17 cellular contexts compared by ENCODE assay signal in genomic region chr19:39211731-39212376, GRCh38. TPM values are rescaled to one million over a fixed set of nuclear protein-coding genes. Genes with fewer than 3 reads are reported as not detected.
"Had no signal": no experiment of that assay in that cellular context is flagged by ENCODE, and none has a peak within 500 bp of the region (broad histone marks: within the 10 kb centered on the region; RNA-seq: fewer than 3 reads in every experiment).

No MANE protein-coding gene starts in this region.

- DNase-seq: esophagus squamous epithelium, foreskin melanocyte, heart left ventricle, islet precursor cell, sigmoid colon had no signal

- H3K9me3 Mint-ChIP-seq: activated CD4-positive, alpha-beta T cell treated with anti-CD3 and anti-CD28 coated beads, Interleukin-2, amount 10 ng/mL, durations not matched to agents 7 days and 5 days; T-helper 1 cell treated with Interleukin-12 subunit alpha and Interleukin-12 subunit beta and Interleukin-4 antibody, amounts not matched to agents 30 μg/mL and 1 μg/mL, for 36 hours had no signal

- H3K27me3 ChIP-seq: ascending aorta, upper lobe of left lung had no signal

- H3K36me3 ChIP-seq: ascending aorta, esophagus squamous epithelium, heart left ventricle, sigmoid colon, suprapubic skin, upper lobe of left lung had no signal

- H3K36me3 Mint-ChIP-seq: activated naive CD8-positive, alpha-beta T cell; memory B cell had no signal

- H3K27ac ChIP-seq: ascending aorta, esophagus squamous epithelium, heart left ventricle, sigmoid colon, suprapubic skin, upper lobe of left lung had no signal

- H3K4me1 Mint-ChIP-seq: activated CD4-positive, alpha-beta T cell treated with anti-CD3 and anti-CD28 coated beads, Interleukin-2, amount 10 ng/mL, durations not matched to agents 7 days and 5 days; memory B cell; nephron progenitor cell had no signal

- H3K27ac Mint-ChIP-seq: activated CD4-positive, alpha-beta T cell treated with anti-CD3 and anti-CD28 coated beads, Interleukin-2, amount 10 ng/mL, durations not matched to agents 7 days and 5 days; activated naive CD8-positive, alpha-beta T cell; memory B cell; nephron progenitor cell; T-helper 1 cell treated with Interleukin-12 subunit alpha and Interleukin-12 subunit beta and Interleukin-4 antibody, amounts not matched to agents 30 μg/mL and 1 μg/mL, for 36 hours had no signal

- H3K9me3 ChIP-seq: esophagus squamous epithelium, suprapubic skin, upper lobe of left lung had no signal

- H3K4me3 ChIP-seq: ascending aorta, esophagus squamous epithelium, heart left ventricle, sigmoid colon, suprapubic skin, upper lobe of left lung had no signal

- H3K4me3 Mint-ChIP-seq: activated CD4-positive, alpha-beta T cell treated with anti-CD3 and anti-CD28 coated beads, Interleukin-2, amount 10 ng/mL, durations not matched to agents 7 days and 5 days; activated naive CD8-positive, alpha-beta T cell; memory B cell; nephron progenitor cell; T-helper 1 cell treated with Interleukin-12 subunit alpha and Interleukin-12 subunit beta and Interleukin-4 antibody, amounts not matched to agents 30 μg/mL and 1 μg/mL, for 36 hours had no signal

- H3K4me1 ChIP-seq: ascending aorta, esophagus squamous epithelium, heart left ventricle, sigmoid colon, suprapubic skin, upper lobe of left lung had no signal

RNA-seq across cellular contexts. Expression of gene SYCN, which starts 7.8 kb away (rescaled TPM):
- total RNA-seq: activated CD4-positive, alpha-beta T cell treated with anti-CD3 and anti-CD28 coated beads, Interleukin-2, amount 10 ng/mL, durations not matched to agents 7 days and 5 days; activated CD8-positive, alpha-beta memory T cell treated with anti-CD3 and anti-CD28 coated beads for 36 hours; ascending aorta; esophagus squamous epithelium; osteocyte; sigmoid colon; suprapubic skin had no signal
- polyA plus RNA-seq: heart left ventricle, sigmoid colon had no signal

RNA-seq across cellular contexts. Expression of gene NCCRP1, which starts 15.1 kb away (rescaled TPM):
- total RNA-seq: activated CD4-positive, alpha-beta T cell treated with anti-CD3 and anti-CD28 coated beads, Interleukin-2, amount 10 ng/mL, durations not matched to agents 7 days and 5 days; activated CD8-positive, alpha-beta memory T cell treated with anti-CD3 and anti-CD28 coated beads for 36 hours; ascending aorta; osteocyte had no signal
- polyA plus RNA-seq: heart left ventricle had no signal

RNA-seq across cellular contexts. Expression of gene IFNL3, which starts 33.0 kb away (rescaled TPM):
- total RNA-seq: activated CD4-positive, alpha-beta T cell treated with anti-CD3 and anti-CD28 coated beads, Interleukin-2, amount 10 ng/mL, durations not matched to agents 7 days and 5 days; activated CD8-positive, alpha-beta memory T cell treated with anti-CD3 and anti-CD28 coated beads for 36 hours; ascending aorta; esophagus squamous epithelium; heart left ventricle; left lobe of liver; mucosa of gallbladder; osteocyte; sigmoid colon; suprapubic skin; upper lobe of left lung had no signal
- polyA plus RNA-seq: heart left ventricle had no signal

RNA-seq across cellular contexts. Expression of gene IFNL4, which starts 36.8 kb away (rescaled TPM):
- total RNA-seq: activated CD4-positive, alpha-beta T cell treated with anti-CD3 and anti-CD28 coated beads, Interleukin-2, amount 10 ng/mL, durations not matched to agents 7 days and 5 days; ascending aorta; esophagus squamous epithelium; heart left ventricle; left lobe of liver; mucosa of gallbladder; osteocyte; sigmoid colon; suprapubic skin; upper lobe of left lung had no signal
- polyA plus RNA-seq: heart left ventricle, sigmoid colon had no signal

RNA-seq across cellular contexts. Expression of gene IFNL2, which starts 56.3 kb away (rescaled TPM):
- total RNA-seq: activated CD4-positive, alpha-beta T cell treated with anti-CD3 and anti-CD28 coated beads, Interleukin-2, amount 10 ng/mL, durations not matched to agents 7 days and 5 days; activated CD8-positive, alpha-beta memory T cell treated with anti-CD3 and anti-CD28 coated beads for 36 hours; ascending aorta; esophagus squamous epithelium; heart left ventricle; left lobe of liver; mucosa of gallbladder; osteocyte; sigmoid colon; suprapubic skin; upper lobe of left lung had no signal
- polyA plus RNA-seq: heart left ventricle, sigmoid colon had no signal
